In the genomic region with DNA sequence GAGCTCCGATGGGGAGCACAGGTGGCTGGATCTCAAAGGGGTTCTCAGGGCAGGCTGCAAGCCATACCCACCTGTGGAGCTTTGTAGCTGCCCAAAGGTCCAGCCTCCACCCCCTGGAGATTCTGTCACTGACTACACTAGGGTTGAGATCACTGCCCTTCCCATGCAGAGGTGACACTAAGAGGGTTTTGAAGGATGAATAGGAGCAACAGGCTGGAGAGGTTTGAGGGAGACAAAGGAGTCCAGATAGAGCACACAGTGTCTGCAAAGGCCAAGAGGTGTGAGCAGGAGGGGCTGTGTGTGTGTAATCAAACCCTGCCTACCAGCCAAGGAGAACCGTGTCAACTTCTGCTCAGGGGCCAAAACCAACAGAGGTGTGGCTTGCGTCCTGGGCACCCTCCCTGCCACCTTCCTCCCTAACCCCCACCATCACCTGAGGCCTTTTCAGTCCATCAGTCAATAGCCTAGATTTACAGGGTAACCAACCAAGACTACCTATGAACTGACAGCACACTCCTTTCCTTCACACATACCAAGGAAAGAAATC, we compare ENCODE assay signal across 1 cellular context.
TF ChIP-seq lines count a peak whose summit lies in the region.

No MANE protein-coding gene starts in this region.

TF ChIP-seq in SK-N-SH, 30 proteins besides CTCF, POLR2A, EP300 and RAD21 (continued from another document):
- TF ChIP-seq, protein P1, sequence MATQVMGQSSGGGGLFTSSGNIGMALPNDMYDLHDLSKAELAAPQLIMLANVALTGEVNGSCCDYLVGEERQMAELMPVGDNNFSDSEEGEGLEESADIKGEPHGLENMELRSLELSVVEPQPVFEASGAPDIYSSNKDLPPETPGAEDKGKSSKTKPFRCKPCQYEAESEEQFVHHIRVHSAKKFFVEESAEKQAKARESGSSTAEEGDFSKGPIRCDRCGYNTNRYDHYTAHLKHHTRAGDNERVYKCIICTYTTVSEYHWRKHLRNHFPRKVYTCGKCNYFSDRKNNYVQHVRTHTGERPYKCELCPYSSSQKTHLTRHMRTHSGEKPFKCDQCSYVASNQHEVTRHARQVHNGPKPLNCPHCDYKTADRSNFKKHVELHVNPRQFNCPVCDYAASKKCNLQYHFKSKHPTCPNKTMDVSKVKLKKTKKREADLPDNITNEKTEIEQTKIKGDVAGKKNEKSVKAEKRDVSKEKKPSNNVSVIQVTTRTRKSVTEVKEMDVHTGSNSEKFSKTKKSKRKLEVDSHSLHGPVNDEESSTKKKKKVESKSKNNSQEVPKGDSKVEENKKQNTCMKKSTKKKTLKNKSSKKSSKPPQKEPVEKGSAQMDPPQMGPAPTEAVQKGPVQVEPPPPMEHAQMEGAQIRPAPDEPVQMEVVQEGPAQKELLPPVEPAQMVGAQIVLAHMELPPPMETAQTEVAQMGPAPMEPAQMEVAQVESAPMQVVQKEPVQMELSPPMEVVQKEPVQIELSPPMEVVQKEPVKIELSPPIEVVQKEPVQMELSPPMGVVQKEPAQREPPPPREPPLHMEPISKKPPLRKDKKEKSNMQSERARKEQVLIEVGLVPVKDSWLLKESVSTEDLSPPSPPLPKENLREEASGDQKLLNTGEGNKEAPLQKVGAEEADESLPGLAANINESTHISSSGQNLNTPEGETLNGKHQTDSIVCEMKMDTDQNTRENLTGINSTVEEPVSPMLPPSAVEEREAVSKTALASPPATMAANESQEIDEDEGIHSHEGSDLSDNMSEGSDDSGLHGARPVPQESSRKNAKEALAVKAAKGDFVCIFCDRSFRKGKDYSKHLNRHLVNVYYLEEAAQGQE (IDR thresholded peaks at IDR 0.05; ENCODE audit: low read depth, low read length) = no peak
- TF ChIP-seq, protein P2, sequence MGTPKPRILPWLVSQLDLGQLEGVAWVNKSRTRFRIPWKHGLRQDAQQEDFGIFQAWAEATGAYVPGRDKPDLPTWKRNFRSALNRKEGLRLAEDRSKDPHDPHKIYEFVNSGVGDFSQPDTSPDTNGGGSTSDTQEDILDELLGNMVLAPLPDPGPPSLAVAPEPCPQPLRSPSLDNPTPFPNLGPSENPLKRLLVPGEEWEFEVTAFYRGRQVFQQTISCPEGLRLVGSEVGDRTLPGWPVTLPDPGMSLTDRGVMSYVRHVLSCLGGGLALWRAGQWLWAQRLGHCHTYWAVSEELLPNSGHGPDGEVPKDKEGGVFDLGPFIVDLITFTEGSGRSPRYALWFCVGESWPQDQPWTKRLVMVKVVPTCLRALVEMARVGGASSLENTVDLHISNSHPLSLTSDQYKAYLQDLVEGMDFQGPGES (IDR thresholded peaks at IDR 0.05; ENCODE audit: low read depth, low read length) = no peak
- no peak for TF ChIP-seq NFIC (IDR thresholded peaks at IDR 0.05; ENCODE audit: borderline replicate concordance)
- no peak for TF ChIP-seq EZH2phosphoT487 (IDR thresholded peaks at IDR 0.05; ENCODE audit: borderline replicate concordance, low read depth)
- TF ChIP-seq FOXM1 (IDR thresholded peaks at IDR 0.05; ENCODE audit: low read depth) = no peak
- no peak for TF ChIP-seq TAF1 (IDR thresholded peaks at IDR 0.05; ENCODE audit: borderline replicate concordance, low read depth, low read length)
- no peak for TF ChIP-seq RXRA (IDR thresholded peaks at IDR 0.05; ENCODE audit: borderline replicate concordance, low read depth)
- TF ChIP-seq NRF1 (IDR thresholded peaks at IDR 0.05; ENCODE audit: low read depth, low read length) = no peak
- TF ChIP-seq ELF1 (IDR thresholded peaks at IDR 0.05) = no peak
TF ChIP-seq in SK-N-SH: peak in this region for 0.
